Comparison of ENCODE assay signal across 13 cellular contexts in genomic region chr16:23110257-23110899, GRCh38. TPM values are rescaled to one million over a fixed set of nuclear protein-coding genes. Genes with fewer than 3 reads are reported as not detected.
DNase-seq lines count a peak whose midpoint lies in the region; ATAC-seq and TF ChIP-seq lines count a peak whose summit lies in the region.
"Had no signal": no experiment of that assay in that cellular context is flagged by ENCODE, and none has a peak within 500 bp of the region (broad histone marks: within the 10 kb centered on the region; RNA-seq: fewer than 3 reads in every experiment).

No MANE protein-coding gene starts in this region.

- no peak overlapping the region for H3K27ac Mint-ChIP-seq in MCF 10A (ENCODE audit: low read depth, unreplicated experiment)
- peak overlapping the region; percentile 8 for H3K27ac Mint-ChIP-seq in nephron progenitor cell
- H3K27ac Mint-ChIP-seq: CD4-positive, CD25-positive, alpha-beta regulatory T cell had no signal

- no peaks in the 10 kb centered on the region for H4K20me1 ChIP-seq in mammary epithelial cell (ENCODE audit: insufficient read depth, low read length)
- H4K20me1 ChIP-seq in PC-3 (ENCODE audit: low read length), result no peaks in the 10 kb centered on the region

- POLR2A ChIA-PET in MCF 10A (lab: Yijun Ruan, JAX) (interaction anchor here (1.1 kb wide), 1 partner anchor 36 kb away, joined by 4 read pairs; no protein-coding TSS in a partner anchor), PC-3 (lab: Charles Lee; ENCODE audit: unreplicated experiment) (no interaction called here)

- DNase-seq in mammary epithelial cell, result peak; percentile 45
- DNase-seq in MCF 10A (ENCODE audit: unreplicated experiment), result no peak
- peak; percentile 10 for DNase-seq in PC-3
- DNase-seq in nephron progenitor cell, result no peak
- no peak for DNase-seq in NCI-H2107 (lab: John Stamatoyannopoulos, UW)
- no peak for DNase-seq in Peyer's patch
- DNase-seq: ACHN; Calu3; CD4-positive, CD25-positive, alpha-beta regulatory T cell; DMS 273 treated with DMSO at 0.1 percent for 48 hours had no signal

- no peak overlapping the region for H2AFZ ChIP-seq in mammary epithelial cell (ENCODE audit: low read depth, low read length)
- no peak overlapping the region for H2AFZ ChIP-seq in PC-3 (ENCODE audit: low read length)

- H3K27me3 ChIP-seq in mammary epithelial cell (ENCODE audit: insufficient read depth, low read length) (no peaks in the 10 kb centered on the region), PC-3 (ENCODE audit: low read length) (no peaks in the 10 kb centered on the region), Peyer's patch (no peaks in the 10 kb centered on the region)
- H3K27me3 ChIP-seq: BLaER1 treated with 17β-estradiol and CSF1 and Interleukin-3, amounts not matched to agents 10 nM and 100 nM had no signal

- in situ Hi-C loops in mammary epithelial cell (cut with MboI; ENCODE audit: low sequenced_read_pairs in 2 of 2), result no loop called here

- no peak for TF ChIP-seq POLR2A in Peyer's patch (IDR thresholded peaks at IDR 0.05)

- H3K36me3 ChIP-seq in mammary epithelial cell (ENCODE audit: insufficient read depth, low read length) (peaks cover 14% of the 10 kb centered on the region), PC-3 (ENCODE audit: low read depth, low read length) (no peaks in the 10 kb centered on the region), Peyer's patch (peaks cover 0 to 3% (median 0%) of the 10 kb centered on the region in 3 donors)

- peaks cover 6% of the 10 kb centered on the region for H3K9me3 Mint-ChIP-seq in MCF 10A (ENCODE audit: unreplicated experiment)
- H3K9me3 Mint-ChIP-seq in nephron progenitor cell, result peaks cover 16% of the 10 kb centered on the region

- no peaks in the 10 kb centered on the region for H3K27me3 Mint-ChIP-seq in MCF 10A (ENCODE audit: insufficient read depth, unreplicated experiment)
- H3K27me3 Mint-ChIP-seq in nephron progenitor cell (ENCODE audit: low read depth, poor library complexity), result no peaks in the 10 kb centered on the region
- H3K27me3 Mint-ChIP-seq: CD4-positive, CD25-positive, alpha-beta regulatory T cell had no signal

- H3K27ac ChIP-seq in mammary epithelial cell (ENCODE audit: insufficient read depth, low read depth, low read length), result no peak overlapping the region
- H3K27ac ChIP-seq in PC-3 (ENCODE audit: low read length), result no peak overlapping the region
- no peak overlapping the region for H3K27ac ChIP-seq in Peyer's patch
- H3K27ac ChIP-seq: BLaER1 treated with 17β-estradiol and CSF1 and Interleukin-3, amounts not matched to agents 10 nM and 100 nM had no signal

- H3K36me3 Mint-ChIP-seq in MCF 10A (ENCODE audit: insufficient read depth, unreplicated experiment), result peaks cover 26% of the 10 kb centered on the region
- peaks cover 41% of the 10 kb centered on the region for H3K36me3 Mint-ChIP-seq in nephron progenitor cell (ENCODE audit: low read depth)

- WGBS in mammary epithelial cell (ENCODE audit: low coverage, missing lambda C conversion rate), result 99% methylated on average over 5 of the region's 5 CpGs

- dilution Hi-C loops in mammary epithelial cell (cut with HindIII; ENCODE audit: low sequenced_read_pairs), result no loop called here

- no peak overlapping the region for H3K4me3 ChIP-seq in mammary epithelial cell (replicated peaks in 1 of 3; ENCODE audit: insufficient read depth in 1 of 3, low read depth in 2 of 3, low read length in 3 of 3)
- no peak overlapping the region for H3K4me3 ChIP-seq in PC-3 (ENCODE audit: low read length)
- H3K4me3 ChIP-seq in Peyer's patch, result no peak overlapping the region
- H3K4me3 ChIP-seq: BLaER1 treated with 17β-estradiol and CSF1 and Interleukin-3, amounts not matched to agents 10 nM and 100 nM had no signal

- peaks cover 93% of the 10 kb centered on the region for H3K79me2 ChIP-seq in mammary epithelial cell (ENCODE audit: insufficient read depth, low read length)
- H3K79me2 ChIP-seq in PC-3 (ENCODE audit: low read length), result 0 out of 2 replicates have a peak, but pooled peaks cover 8% of the 10 kb centered on the region

- H3K9me2 ChIP-seq in PC-3 (replicated peaks; ENCODE audit: low read length), result no peaks in the 10 kb centered on the region

- no peak overlapping the region for H3K4me2 ChIP-seq in mammary epithelial cell (ENCODE audit: insufficient read depth, low read depth, low read length)
- no peak overlapping the region for H3K4me2 ChIP-seq in PC-3 (ENCODE audit: low read length)
- H3K4me2 ChIP-seq: BLaER1 treated with 17β-estradiol and CSF1 and Interleukin-3, amounts not matched to agents 10 nM and 100 nM had no signal

- intact Hi-C loops in mammary epithelial cell (cut with micrococcal nuclease) (no loop called here), MCF 10A (cut with micrococcal nuclease) (no loop called here), PC-3 (cut with micrococcal nuclease) (no loop called here)

- H3K9ac ChIP-seq in mammary epithelial cell (ENCODE audit: insufficient read depth, low read length) (no peak overlapping the region), PC-3 (ENCODE audit: low read length) (no peak overlapping the region)
- H3K9ac ChIP-seq: BLaER1 treated with 17β-estradiol and CSF1 and Interleukin-3, amounts not matched to agents 10 nM and 100 nM had no signal

- no peak overlapping the region for H3K4me3 Mint-ChIP-seq in MCF 10A (ENCODE audit: unreplicated experiment)
- no peak overlapping the region for H3K4me3 Mint-ChIP-seq in nephron progenitor cell
- H3K4me3 Mint-ChIP-seq: CD4-positive, CD25-positive, alpha-beta regulatory T cell had no signal

- H3K4me1 ChIP-seq in mammary epithelial cell (ENCODE audit: insufficient read depth, low read length) (peaks cover 19% of the 10 kb centered on the region), PC-3 (ENCODE audit: insufficient read depth, low read length) (no peaks in the 10 kb centered on the region), Peyer's patch (peaks cover 0 to 8% (median 0%) of the 10 kb centered on the region in 4 donors)
- H3K4me1 ChIP-seq: BLaER1 treated with 17β-estradiol and CSF1 and Interleukin-3, amounts not matched to agents 10 nM and 100 nM had no signal

- H3K4me1 Mint-ChIP-seq in MCF 10A (ENCODE audit: insufficient read depth, unreplicated experiment), result peaks cover 30% of the 10 kb centered on the region
- H3K4me1 Mint-ChIP-seq in nephron progenitor cell, result peaks cover 4% of the 10 kb centered on the region

- BruUV-seq in mammary epithelial cell (replicated peaks; lab: Mats Ljungman, UMichigan) (no TSS peak), MCF 10A (replicated peaks; lab: Mats Ljungman, UMichigan) (no TSS peak), PC-3 (replicated peaks; lab: Mats Ljungman, UMichigan) (no TSS peak)

- no peak; the same call in 1 of the 2 replicates for ATAC-seq in PC-3
- ATAC-seq in esophagus mucosa, result peak; percentile 53
- ATAC-seq in HG03469 (IDR thresholded peaks at IDR 0.05; ENCODE audit: unreplicated experiment), result no peak

- H3F3A ChIP-seq in PC-3 (ENCODE audit: low read length, unreplicated experiment), result no peaks in the 10 kb centered on the region

- H3K9me3 ChIP-seq in mammary epithelial cell (replicated peaks; ENCODE audit: insufficient read depth, low read length), result no peaks in the 10 kb centered on the region
- H3K9me3 ChIP-seq in PC-3 (ENCODE audit: low read length), result no peaks in the 10 kb centered on the region
- H3K9me3 ChIP-seq in Peyer's patch, result no peaks in the 10 kb centered on the region

- CTCF ChIA-PET in mammary epithelial cell (lab: Charles Lee; ENCODE audit: low non-redundant PET) (no interaction called here), MCF 10A (lab: Yijun Ruan, JAX) (interaction anchor here (0.6 kb wide), 1 partner anchor 10 kb away, joined by 3 read pairs; no protein-coding TSS in a partner anchor), PC-3 (lab: Charles Lee) (no interaction called here)

- TF ChIP-seq CTCF in mammary epithelial cell (conservative IDR thresholded peaks at IDR 0.05 in 1 of 2, IDR thresholded peaks at IDR 0.05 in 1 of 2; ENCODE audit: extremely low read depth in 1 of 2, insufficient read depth in 1 of 2, low read depth in 1 of 2, low read length in 2 of 2) (no peak), MCF 10A (IDR thresholded peaks at IDR 0.05; ENCODE audit: unreplicated experiment) (no peak), PC-3 (conservative IDR thresholded peaks at IDR 0.05; ENCODE audit: low read depth, low read length) (no peak), nephron progenitor cell (IDR thresholded peaks at IDR 0.05) (no peak), Peyer's patch (IDR thresholded peaks at IDR 0.05) (no peak)

RNA-seq across cellular contexts. Expression of gene USP31, which starts 38.9 kb away (rescaled TPM):
- total RNA-seq in mammary epithelial cell (10 to 100 TPM; 30.5 to 36.2 TPM), MCF 10A (2022) (23.0 and 26.9 TPM in 2 replicates), PC-3 (2014; rRNA removed) (6.7 and 7.8 TPM in 2 replicates), esophagus mucosa (8.7 TPM), Peyer's patch (10 to 100 TPM in 2 of 4 donors, 1 to 10 TPM in 2; 6.3 to 12.4 (median 10.5) TPM)
- 16.5 TPM for polyA plus RNA-seq in mammary epithelial cell
- polyA minus RNA-seq in mammary epithelial cell, result 27.6 TPM

Comparison
In these comparisons a context has a peak if more than half of its experiments do, and no peak if none do; other contexts are left out.
1. DNase-seq: peak in mammary epithelial cell (single experiment) and PC-3 (single experiment); none in MCF 10A (single experiment), nephron progenitor cell (single experiment), NCI-H2107 (single experiment) and Peyer's patch (0 of 3).